Comparison of ENCODE assay signal across 25 cellular contexts in the genomic region with DNA sequence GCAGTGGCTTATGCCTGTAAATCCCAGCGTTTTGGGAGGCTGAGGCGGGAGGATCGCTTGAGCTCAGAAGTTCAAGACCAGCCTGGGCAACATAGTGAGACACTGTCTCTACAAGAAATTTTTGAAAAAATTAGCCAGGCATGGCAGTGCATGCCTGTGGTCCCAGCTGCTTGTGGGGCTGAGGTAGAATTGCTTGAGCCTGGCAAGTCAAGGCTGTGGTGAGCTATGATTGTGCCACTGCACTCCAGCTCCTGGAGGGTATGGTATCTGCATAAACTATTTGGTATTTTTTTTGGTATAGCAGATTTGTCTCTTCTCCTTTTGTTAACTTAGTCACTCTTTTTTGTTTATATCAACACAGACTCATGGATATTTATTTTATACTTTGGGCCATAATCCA.
"Had no signal": no experiment of that assay in that cellular context is flagged by ENCODE, and none has a peak within 500 bp of the region (broad histone marks: within the 10 kb centered on the region; RNA-seq: fewer than 3 reads in every experiment).

No MANE protein-coding gene starts in this region.

- H3K4me3 ChIP-seq: Peyer's patch, SJCRH30 had no signal

- H3K27me3 ChIP-seq: Peyer's patch, SJCRH30 had no signal

- DNase-seq: activated CD4-positive, alpha-beta memory T cell treated with anti-CD3 and anti-CD28 coated beads, Interleukin-2, amount 10 ng/mL, durations not matched to agents 7 days and 5 days; activated CD4-positive, alpha-beta T cell treated with anti-CD3 and anti-CD28 coated beads, Interleukin-2, amount 50 U/mL, for 1 hour; activated CD4-positive, CD25-positive, alpha-beta regulatory T cell; activated gamma-delta T cell; activated naive CD4-positive, alpha-beta T cell treated with anti-CD3 and anti-CD28 coated beads for 36 hours; activated T-cell treated with anti-CD3 and anti-CD28 coated beads for 4 hours; activated T-cell treated with anti-CD3 and anti-CD28 coated beads, Interleukin-2, amount 50 U/mL, for 48 hours; caudate nucleus; KG1; MM.1S; NCI-H1048; NCI-H146; NCI-H187 treated with DMSO at 0.1 percent for 48 hours; NCI-H2081 treated with DMSO at 0.1 percent for 48 hours; NCI-H2171; NCI-H345; NCI-H510A treated with DMSO at 0.1 percent for 48 hours; Peyer's patch; Right ventricle myocardium superior; SJCRH30; SK-N-SH; T-helper 1 cell had no signal

- H3K4me2 ChIP-seq: SK-N-SH had no signal

- ATAC-seq: activated T-helper 17 cell treated with anti-CD3 and anti-CD28 coated beads, Interleukin-2, amount 50 U/mL, for 72 hours had no signal

- H3K27ac ChIP-seq: Peyer's patch, RWPE1, SJCRH30, VCaP had no signal

- H3K4me1 ChIP-seq: Peyer's patch had no signal

- H3K9me3 ChIP-seq: Peyer's patch, SJCRH30, SK-N-SH had no signal

- H3K36me3 ChIP-seq: Peyer's patch, SJCRH30 had no signal
